Comparison of ENCODE assay signal across 14 cellular contexts in genomic region chr7:135933509-135934188, GRCh38. TPM values are rescaled to one million over a fixed set of nuclear protein-coding genes. Genes with fewer than 3 reads are reported as not detected.
DNase-seq lines count a peak whose midpoint lies in the region; ATAC-seq, FAIRE-seq and TF ChIP-seq lines count a peak whose summit lies in the region.
"Had no signal": no experiment of that assay in that cellular context is flagged by ENCODE, and none has a peak within 500 bp of the region (broad histone marks: within the 10 kb centered on the region; RNA-seq: fewer than 3 reads in every experiment).

No MANE protein-coding gene starts in this region.

- BruUV-seq in HepG2 (replicated peaks; lab: Mats Ljungman, UMichigan) = no TSS peak

- TF ChIP-seq EP300 in HepG2 (IDR thresholded peaks at IDR 0.05; ENCODE audit: low read depth in 2 of 2, low read length in 2 of 2) = no peak
- no peak for TF ChIP-seq EP300 in HepG2 (CRISPR knock-in tag; IDR thresholded peaks at IDR 0.05; ENCODE audit: borderline replicate concordance)

- TF ChIP-seq CTCF in cardiac muscle cell (IDR thresholded peaks at IDR 0.05; ENCODE audit: low read depth, low read length) (no peak), HepG2 (CRISPR knock-in tag; IDR thresholded peaks at IDR 0.05) (no peak)

- peaks cover 7% of the 10 kb centered on the region for H3K79me2 ChIP-seq in HepG2 (ENCODE audit: insufficient read depth, low read length)

- no peak for FAIRE-seq in HepG2 (lab: Jason Lieb, UNC)
- FAIRE-seq: GM12892 had no signal

- H3K9me3 ChIP-seq in cardiac muscle cell (ENCODE audit: low read depth) (no peaks in the 10 kb centered on the region), subcutaneous abdominal adipose tissue (ENCODE audit: control insufficient read depth in 5 of 5, low read length in 5 of 5) (no peaks in the 10 kb centered on the region), HepG2 (ENCODE audit: low read length) (no peaks in the 10 kb centered on the region)
- H3K9me3 ChIP-seq: tibial nerve had no signal

- no peak overlapping the region for H3K4me2 ChIP-seq in HepG2 (ENCODE audit: low read depth, low read length)

- intact Hi-C loops in cardiac septum (cut with DNase I) = loop anchor here (5.0 kb wide), 1 partner anchor 44 kb away; the partner anchor contains the start of gene MTPN
- intact Hi-C loops in HepG2 (cut with micrococcal nuclease; ENCODE audit: unreplicated experiment) = no loop called here
- intact Hi-C loops in posterior vena cava (cut with DNase I) = no loop called here

- no peak overlapping the region for H3K4me3 ChIP-seq in cardiac muscle cell
- H3K4me3 ChIP-seq in subcutaneous abdominal adipose tissue (ENCODE audit: low read depth in 1 of 5, low read length in 5 of 5) = no peak overlapping the region
- H3K4me3 ChIP-seq in HepG2 (replicated peaks in 1 of 3; ENCODE audit: insufficient read depth in 1 of 3, low read depth in 2 of 3, low read length in 3 of 3) = no peak overlapping the region
- H3K4me3 ChIP-seq: tibial nerve had no signal

- in situ Hi-C loops in HepG2 (cut with HindIII; ENCODE audit: extremely low pct_ligation_motif_present, low pct_unique_long_range_greater_than_20kb) = no loop called here

- 97% methylated on average over 2 of the region's 2 CpGs for WGBS in HepG2 (ENCODE audit: low lambda C conversion rate)

- no peak for TF ChIP-seq RAD21 in HepG2 (CRISPR knock-in tag; IDR thresholded peaks at IDR 0.05)

- ATAC-seq in esophagus mucosa (peak; percentile 30), HepG2 (no peak)
- ATAC-seq: WTC11 had no signal

- no peaks in the 10 kb centered on the region for H3K27me3 ChIP-seq in cardiac muscle cell
- H3K27me3 ChIP-seq in subcutaneous abdominal adipose tissue (ENCODE audit: control insufficient read depth in 5 of 5, insufficient read depth in 4 of 5, low read length in 5 of 5) = no peaks in the 10 kb centered on the region
- H3K27me3 ChIP-seq in HepG2 (ENCODE audit: control insufficient read depth in 1 of 2, insufficient read depth in 2 of 2, low read length in 2 of 2) = no peaks in the 10 kb centered on the region
- H3K27me3 ChIP-seq: tibial nerve had no signal

- no peak for DNase-seq in cardiac muscle cell (ENCODE audit: low read depth in 1 of 2, low spot score in 1 of 2)
- no peak for DNase-seq in cardiac septum (ENCODE audit: low spot score)
- peak; percentile 62 for DNase-seq in NCI-H460 (ENCODE audit: extremely low read depth, low read depth)
- no peak for DNase-seq in retina
- DNase-seq in HepG2 (ENCODE audit: low spot score) = no peak
- no peak for DNase-seq in posterior vena cava (ENCODE audit: low spot score)
- DNase-seq: activated T-cell treated with anti-CD3 and anti-CD28 coated beads, Interleukin-2, amount 50 U/mL, for 1 hour; EL; NCI-H2171 treated with DMSO at 0.1 percent for 48 hours had no signal

- H3K27ac ChIP-seq in cardiac muscle cell = peak overlapping the region; percentile 95
- peak overlapping the region; percentile 11 for H3K27ac ChIP-seq in subcutaneous abdominal adipose tissue (ENCODE audit: low read depth, low read length)
- H3K27ac ChIP-seq in HepG2 (ENCODE audit: extremely low read length, insufficient read depth, low read length) = no peak overlapping the region
- H3K27ac ChIP-seq: tibial nerve had no signal

- CTCF ChIA-PET in HepG2 (lab: Yijun Ruan, JAX; ENCODE audit: low intra/inter-chr PET ratio, low total read pairs) = no interaction called here

- TF ChIP-seq POLR2A in HepG2 (IDR thresholded peaks at IDR 0.05; ENCODE audit: insufficient read depth in 1 of 2, low read depth in 2 of 2, low read length in 2 of 2) = no peak

- POLR2A ChIA-PET in HepG2 (lab: Yijun Ruan, JAX) = no interaction called here

- no peaks in the 10 kb centered on the region for H4K20me1 ChIP-seq in HepG2 (ENCODE audit: insufficient read depth, low read length)

- H3K36me3 ChIP-seq in cardiac muscle cell (no peaks in the 10 kb centered on the region), subcutaneous abdominal adipose tissue (ENCODE audit: control insufficient read depth in 5 of 5, insufficient read depth in 5 of 5, low read length in 5 of 5) (peaks cover 5 to 15% (median 9%) of the 10 kb centered on the region in 5 donors), HepG2 (replicated peaks in 1 of 2; ENCODE audit: control insufficient read depth in 1 of 2, insufficient read depth in 2 of 2, low read length in 2 of 2) (peaks cover 1 to 14% of the 10 kb centered on the region in 2 experiments; a peak in 3 of 5 replicates)

- no peak overlapping the region for H3K9ac ChIP-seq in subcutaneous abdominal adipose tissue (ENCODE audit: low read length in 5 of 5)
- H3K9ac ChIP-seq in HepG2 (ENCODE audit: insufficient read depth, low read depth, low read length) = no peak overlapping the region

- peaks cover 80% of the 10 kb centered on the region for H3K4me1 ChIP-seq in cardiac muscle cell (ENCODE audit: low read depth)
- peaks cover 0 to 37% (median 26%) of the 10 kb centered on the region in 5 donors for H3K4me1 ChIP-seq in subcutaneous abdominal adipose tissue (ENCODE audit: control insufficient read depth in 5 of 5, insufficient read depth in 5 of 5, low read length in 5 of 5)
- no peaks in the 10 kb centered on the region for H3K4me1 ChIP-seq in HepG2 (ENCODE audit: insufficient read depth, low read length)

- H2AFZ ChIP-seq in HepG2 (ENCODE audit: low read length) = no peak overlapping the region

TF ChIP-seq in HepG2, 621 proteins besides CTCF, POLR2A, EP300 and RAD21 (continues in another document):
- TF ChIP-seq ZNF784 (CRISPR knock-in tag; IDR thresholded peaks at IDR 0.05; ENCODE audit: borderline replicate concordance) (no peak), FUBP1 (CRISPR knock-in tag; IDR thresholded peaks at IDR 0.05; ENCODE audit: borderline replicate concordance) (no peak), GATAD1 (CRISPR knock-in tag; IDR thresholded peaks at IDR 0.05) (no peak), ZNF614 (CRISPR knock-in tag; IDR thresholded peaks at IDR 0.05; ENCODE audit: borderline replicate concordance) (no peak), DR1 (CRISPR knock-in tag; IDR thresholded peaks at IDR 0.05) (no peak), ZNF580 (CRISPR knock-in tag; IDR thresholded peaks at IDR 0.05; ENCODE audit: borderline replicate concordance, low read depth) (no peak), ADNP (CRISPR knock-in tag; IDR thresholded peaks at IDR 0.05) (no peak), HOXA7 (CRISPR knock-in tag; IDR thresholded peaks at IDR 0.05) (no peak)

RNA-seq across cellular contexts. Expression of gene MTPN, which starts 43.5 kb away (rescaled TPM):
- total RNA-seq in cardiac muscle cell (110 and 141 TPM in 2 replicates), cardiac septum (121 TPM), esophagus mucosa (199 TPM), HepG2 (2016; rRNA removed; fragmentation: Illumina TruSeq; extraction: Trizol) (71.7 and 119 TPM in 2 replicates), posterior vena cava (10 to 100 TPM; 89.3 to 95.0 TPM)
- polyA plus RNA-seq in cardiac muscle cell (79.0 and 86.1 TPM in 2 replicates), HepG2 (2011; rRNA removed) (25.6 and 31.1 TPM in 2 replicates)
- total RNA-seq in NCI-H460 (2014; rRNA removed; shearing (Covaris generic)) = 175 and 176 TPM in 2 replicates
- polyA plus RNA-seq in NCI-H460 (2014; cell fraction: nucleus; rRNA removed) = 44.3 and 70.3 TPM in 2 replicates
- total RNA-seq in HepG2 (2016; cell fraction: cytosol; rRNA removed; fragmentation: Illumina TruSeq; extraction: Trizol; ENCODE audit: low read depth) = 5.7 and 5.9 TPM in 2 replicates
- total RNA-seq in HepG2 (2016; cell fraction: insoluble cytoplasmic fraction; rRNA removed; fragmentation: Illumina TruSeq; extraction: Trizol) = 72.1 and 120 TPM in 2 replicates
- total RNA-seq in HepG2 (2016; cell fraction: membrane; rRNA removed; fragmentation: Illumina TruSeq; extraction: Trizol) = 39.9 and 40.8 TPM in 2 replicates
- 33.8 and 35.3 TPM in 2 replicates for total RNA-seq in HepG2 (2016; cell fraction: nucleus; rRNA removed; fragmentation: Illumina TruSeq; extraction: Trizol)
- 15.2 and 21.5 TPM in 2 replicates for polyA plus RNA-seq in HepG2 (2011; cell fraction: cytosol; rRNA removed)
- polyA plus RNA-seq in HepG2 (2011; cell fraction: nucleus; rRNA removed) = 8.0 and 9.7 TPM in 2 replicates
- polyA plus RNA-seq in HepG2 (2012) = 39.5 and 49.7 TPM in 2 replicates
- 3.8 and 3.9 TPM in 2 replicates for polyA plus RNA-seq in HepG2 (2016; cell fraction: cytosol; fragmentation: Illumina TruSeq; extraction: Trizol; ENCODE audit: low read depth)
- polyA plus RNA-seq in HepG2 (2016; cell fraction: insoluble cytoplasmic fraction; fragmentation: Illumina TruSeq; extraction: Trizol; ENCODE audit: low read depth) = 122 and 125 TPM in 2 replicates
- 23.7 and 24.3 TPM in 2 replicates for polyA plus RNA-seq in HepG2 (2016; cell fraction: membrane; fragmentation: Illumina TruSeq; extraction: Trizol; ENCODE audit: low read depth)
- 32.0 and 35.0 TPM in 2 replicates for polyA plus RNA-seq in HepG2 (2016; cell fraction: nucleus; fragmentation: Illumina TruSeq; extraction: Trizol; ENCODE audit: insufficient read depth, low read depth)
- polyA minus RNA-seq in HepG2 (2011; rRNA and poly(A)+ RNA removed; ENCODE audit: low replicate concordance) = 59.8 and 73.4 TPM in 2 replicates
- polyA minus RNA-seq in HepG2 (2011; cell fraction: cytosol; rRNA and poly(A)+ RNA removed) = 55.1 and 57.2 TPM in 2 replicates
- 25.1 and 29.2 TPM in 2 replicates for polyA minus RNA-seq in HepG2 (2011; cell fraction: nucleus; rRNA and poly(A)+ RNA removed)
